In genomic region chr17:39304188-39304587, GRCh38 we compare ENCODE assay signal across 7 cellular contexts.
"Had no signal": no experiment of that assay in that cellular context is flagged by ENCODE, and none has a peak within 500 bp of the region (broad histone marks: within the 10 kb centered on the region; RNA-seq: fewer than 3 reads in every experiment).

No MANE protein-coding gene starts in this region.

- FAIRE-seq: HTR-8/SVneo, K562 had no signal

- H3K4me3 ChIP-seq: K562 had no signal

- H3K4me3 Mint-ChIP-seq: IgD-negative memory B cell had no signal

- DNase-seq: IMR-90, KBM-7, KG1 had no signal

- H3K9me3 Mint-ChIP-seq: IgD-negative memory B cell had no signal

- ATAC-seq: K562 had no signal

- H3K27ac ChIP-seq: HL-60 had no signal

- H3K27ac Mint-ChIP-seq: IgD-negative memory B cell had no signal
